ENCODE assay signal across 7 cellular contexts in genomic region chr2:136281281-136282117, GRCh38.
DNase-seq lines count a peak whose midpoint lies in the region; ATAC-seq lines count a peak whose summit lies in the region.

No MANE protein-coding gene starts in this region.

- H3K9me3 Mint-ChIP-seq in activated naive CD8-positive, alpha-beta T cell treated with anti-CD3 and anti-CD28 coated beads, Interleukin-2, amount 10 ng/mL, durations not matched to agents 7 days and 5 days, result no peaks in the 10 kb centered on the region

- ATAC-seq in GM21717 (IDR thresholded peaks at IDR 0.05; ENCODE audit: unreplicated experiment), result peak; percentile 45
- peak; percentile 83 for ATAC-seq in activated naive CD8-positive, alpha-beta T cell treated with anti-CD3 and anti-CD28 coated beads, Interleukin-2, amount 10 ng/mL, durations not matched to agents 7 days and 5 days (ENCODE audit: low read depth)
- no peak for ATAC-seq in HG03108 (IDR thresholded peaks at IDR 0.05; ENCODE audit: unreplicated experiment)

- peak overlapping the region; percentile 48 for H3K4me3 Mint-ChIP-seq in activated naive CD8-positive, alpha-beta T cell treated with anti-CD3 and anti-CD28 coated beads, Interleukin-2, amount 10 ng/mL, durations not matched to agents 7 days and 5 days

- DNase-seq in activated CD4-positive, alpha-beta T cell treated with anti-CD3 and anti-CD28 coated beads for 1 hour, result peak; percentile 18
- DNase-seq in activated naive CD8-positive, alpha-beta T cell treated with anti-CD3 and anti-CD28 coated beads, Interleukin-2, amount 10 ng/mL, durations not matched to agents 7 days and 5 days, result peak; percentile 58
- peak; percentile 10 to 20 for DNase-seq in stimulated activated CD8-positive, alpha-beta memory T cell treated with anti-CD3 and anti-CD28 coated beads, Interleukin-7, amount 100 ng/mL, for 1 hour (ENCODE audit: low read depth in 2 of 2)
- DNase-seq in putamen (ENCODE audit: low spot score) (no peak), LoVo (ENCODE audit: low spot score) (no peak)

- peak overlapping the region; percentile 84 for H3K27ac Mint-ChIP-seq in activated naive CD8-positive, alpha-beta T cell treated with anti-CD3 and anti-CD28 coated beads, Interleukin-2, amount 10 ng/mL, durations not matched to agents 7 days and 5 days

- H3K36me3 Mint-ChIP-seq in activated naive CD8-positive, alpha-beta T cell treated with anti-CD3 and anti-CD28 coated beads, Interleukin-2, amount 10 ng/mL, durations not matched to agents 7 days and 5 days, result peaks cover 5% of the 10 kb centered on the region

- POLR2A ChIA-PET in activated naive CD8-positive, alpha-beta T cell treated with anti-CD3 and anti-CD28 coated beads, Interleukin-2, amount 10 ng/mL, durations not matched to agents 7 days and 5 days (lab: Charles Lee), result interaction anchor here (0.8 to 2.4 kb wide), 10 partner anchors 16 to 164 kb away, joined by 3 to 9 read pairs (median 4); no protein-coding TSS in a partner anchor

- peaks cover 15% of the 10 kb centered on the region for H3K4me1 Mint-ChIP-seq in activated naive CD8-positive, alpha-beta T cell treated with anti-CD3 and anti-CD28 coated beads, Interleukin-2, amount 10 ng/mL, durations not matched to agents 7 days and 5 days

- H3K27me3 Mint-ChIP-seq in activated naive CD8-positive, alpha-beta T cell treated with anti-CD3 and anti-CD28 coated beads, Interleukin-2, amount 10 ng/mL, durations not matched to agents 7 days and 5 days, result peaks cover 5% of the 10 kb centered on the region

Comparison
In these comparisons a context has a peak if more than half of its experiments do, and no peak if none do; other contexts are left out.
1. DNase-seq: peak in activated CD4-positive, alpha-beta T cell treated with anti-CD3 and anti-CD28 coated beads for 1 hour (single experiment), activated naive CD8-positive, alpha-beta T cell treated with anti-CD3 and anti-CD28 coated beads, Interleukin-2, amount 10 ng/mL, durations not matched to agents 7 days and 5 days (single experiment) and stimulated activated CD8-positive, alpha-beta memory T cell treated with anti-CD3 and anti-CD28 coated beads, Interleukin-7, amount 100 ng/mL, for 1 hour (2 of 2); none in putamen (single experiment) and LoVo (single experiment).